20 cellular contexts compared by ENCODE assay signal in the genomic region with DNA sequence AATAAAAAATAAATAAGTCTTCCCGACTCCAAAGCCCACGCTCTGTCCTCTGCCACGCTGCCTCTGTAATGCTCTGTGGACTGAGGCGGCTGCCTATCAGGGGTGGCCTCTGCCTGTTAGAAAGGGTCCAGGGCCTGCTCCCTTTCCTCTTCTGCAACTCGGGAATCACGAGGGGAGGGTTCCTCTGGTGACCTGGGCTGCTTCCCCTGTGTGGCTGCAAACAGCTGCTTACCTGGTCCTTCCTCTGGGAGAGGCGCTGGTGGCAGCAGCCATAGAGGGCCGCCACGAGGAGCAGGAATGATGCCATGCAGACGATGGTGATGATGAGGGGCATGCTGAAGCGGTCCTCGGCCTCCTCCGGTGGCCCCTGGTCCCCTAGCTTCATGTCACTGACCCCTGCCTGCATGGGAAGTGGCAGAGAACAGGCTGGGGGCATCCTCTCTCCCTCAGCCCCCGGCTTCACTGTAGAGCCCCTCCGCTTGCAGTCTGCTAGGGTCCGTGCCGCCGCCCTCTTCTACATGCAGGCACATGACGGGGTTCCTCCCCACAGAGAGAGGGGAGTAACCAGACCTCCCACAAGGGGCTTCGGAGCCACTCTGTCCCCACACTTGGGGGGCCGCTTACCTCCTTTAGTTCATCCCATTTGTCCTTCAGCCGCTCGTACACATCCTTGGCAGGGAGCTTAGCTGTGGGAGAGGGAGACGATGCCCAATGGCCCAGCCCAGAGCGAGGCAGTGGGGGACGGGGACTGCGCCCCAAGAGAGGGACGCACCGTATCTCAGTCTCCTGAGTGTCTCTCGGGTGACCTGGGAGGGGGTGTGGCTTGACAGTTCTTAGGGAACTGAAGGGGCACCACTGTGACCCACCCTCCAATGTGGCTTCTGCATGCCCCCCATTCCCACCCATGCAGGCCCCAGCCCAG. TPM values are rescaled to one million over a fixed set of nuclear protein-coding genes. Genes with fewer than 3 reads are reported as not detected.
A peak's percentile ranks its signal among the peaks of the same experiment; 100 is the strongest.
DNase-seq lines count a peak whose midpoint lies in the region; ATAC-seq, FAIRE-seq and TF ChIP-seq lines count a peak whose summit lies in the region.
"Had no signal": no experiment of that assay in that cellular context is flagged by ENCODE, and none has a peak within 500 bp of the region (broad histone marks: within the 10 kb centered on the region; RNA-seq: fewer than 3 reads in every experiment).

No MANE protein-coding gene starts in this region.

- intact Hi-C loops in activated T-helper 2 cell treated with anti-CD3 and anti-CD28 coated beads, Interferon-gamma antibody, Interleukin-2, Interleukin-4, amounts not matched to agents 10 μg/mL and 5 μg/mL and 100 μg/mL, durations not matched to agents 14 hours and 24 hours and 36 hours (cut with micrococcal nuclease) = loop anchor here (10.0 kb wide), 4 partner anchors 181 to 611 kb away; a partner anchor contains a TSS

- no peak overlapping the region; the same call in 1 of the 2 replicates for H2BK5ac ChIP-seq in H1 (ENCODE audit: low read depth, low read length)

- H4K20me1 ChIP-seq in GM23338 (replicated peaks; ENCODE audit: insufficient read depth) = peaks cover 53% of the 10 kb centered on the region
- H4K20me1 ChIP-seq in H1 (replicated peaks in 1 of 2; ENCODE audit: control insufficient read depth in 1 of 2, insufficient read depth in 2 of 2, low read length in 2 of 2) = peaks cover 33 to 39% of the 10 kb centered on the region in 2 experiments

- no peak overlapping the region for H2BK15ac ChIP-seq in H1 (ENCODE audit: low read length)

- H3K18ac ChIP-seq in H1 (ENCODE audit: extremely low read depth, low read length) = no peak overlapping the region

- H3F3A ChIP-seq in GM23338 (replicated peaks; ENCODE audit: low read depth) = peaks cover 89% of the 10 kb centered on the region

- POLR2A ChIA-PET in H1 (lab: Charles Lee; ENCODE audit: partially characterized antibody) = interaction anchor here (1.4 to 2.3 kb wide), 2 partner anchors 9 kb away, joined by 7 read pairs; no protein-coding TSS in a partner anchor

- H3K9me3 Mint-ChIP-seq in GM23338 = no peaks in the 10 kb centered on the region; the same call in 2 of the 3 replicates
- H3K9me3 Mint-ChIP-seq in stimulated activated naive B cell treated with anti-CD40 and anti-IgM and Interleukin-4, amounts not matched to agents 10 μg/mL and 1 μg/mL and 100 μg/mL, for 72 hours = no peaks in the 10 kb centered on the region
- no peaks in the 10 kb centered on the region for H3K9me3 Mint-ChIP-seq in activated T-helper 17 cell treated with anti-CD3 and anti-CD28 coated beads, Interleukin-2, amount 50 U/mL, for 72 hours
- no peaks in the 10 kb centered on the region for H3K9me3 Mint-ChIP-seq in activated T-helper 2 cell treated with anti-CD3 and anti-CD28 coated beads, Interferon-gamma antibody, Interleukin-2, Interleukin-4, amounts not matched to agents 10 μg/mL and 5 μg/mL and 100 μg/mL, durations not matched to agents 14 hours and 24 hours and 36 hours
- H3K9me3 Mint-ChIP-seq: CD8-positive, alpha-beta T cell had no signal

- H3K27ac ChIP-seq in GM23338 (ENCODE audit: low read depth) (peak overlapping the region; percentile 45; the same call in 1 of the 2 replicates), H1 (ENCODE audit: low read depth, low read length) (no peak overlapping the region)
- H3K27ac ChIP-seq: BLaER1 treated with 17β-estradiol and CSF1 and Interleukin-3, amounts not matched to agents 10 nM and 100 nM; HL-60 had no signal

- H3K79me2 ChIP-seq in GM23338 (replicated peaks; ENCODE audit: insufficient read depth) (peaks cover 36% of the 10 kb centered on the region), H1 (ENCODE audit: control insufficient read depth in 1 of 2, insufficient read depth in 2 of 2, low read length in 2 of 2) (peaks cover 0 to 40% of the 10 kb centered on the region in 2 experiments; a peak in 2 of 4 replicates)

- no peak overlapping the region for H2BK12ac ChIP-seq in H1 (ENCODE audit: low read depth, low read length)

- peaks cover 54% of the 10 kb centered on the region for H3K4me1 Mint-ChIP-seq in GM23338
- H3K4me1 Mint-ChIP-seq in T-helper 17 cell = peaks cover 21% of the 10 kb centered on the region
- H3K4me1 Mint-ChIP-seq in stimulated activated naive B cell treated with anti-CD40 and anti-IgM and Interleukin-4, amounts not matched to agents 10 μg/mL and 1 μg/mL and 100 μg/mL, for 72 hours = peaks cover 27 to 30% of the 10 kb centered on the region in 2 donors
- peaks cover 29% of the 10 kb centered on the region for H3K4me1 Mint-ChIP-seq in activated T-helper 17 cell treated with anti-CD3 and anti-CD28 coated beads, Interleukin-2, amount 50 U/mL, for 72 hours
- H3K4me1 Mint-ChIP-seq in activated T-helper 2 cell treated with anti-CD3 and anti-CD28 coated beads, Interferon-gamma antibody, Interleukin-2, Interleukin-4, amounts not matched to agents 10 μg/mL and 5 μg/mL and 100 μg/mL, durations not matched to agents 14 hours and 24 hours and 36 hours (ENCODE audit: low read depth) = peaks cover 27% of the 10 kb centered on the region

- DNase-seq in GM23338 (ENCODE audit: low spot score) (no peak), T-helper 17 cell (no peak), H1 (ENCODE audit: low read depth in 1 of 2, low spot score in 2 of 2) (no peak)
- DNase-seq in stimulated activated naive B cell treated with anti-CD40 and anti-IgM and Interleukin-4, amounts not matched to agents 10 μg/mL and 1 μg/mL and 100 μg/mL, for 72 hours = no peak
- DNase-seq in activated T-helper 2 cell treated with anti-CD3 and anti-CD28 coated beads, Interferon-gamma antibody, Interleukin-2, Interleukin-4, amounts not matched to agents 10 μg/mL and 5 μg/mL and 100 μg/mL, durations not matched to agents 14 hours and 24 hours and 36 hours (ENCODE audit: low spot score) = no peak
- DNase-seq: Calu3; CD8-positive, alpha-beta T cell; DND-41; EL; GOT3; HCEC 1CT; IMR-90; KBM-7 had no signal

- no peak overlapping the region for H3K4ac ChIP-seq in H1 (replicated peaks; ENCODE audit: insufficient read length, low read depth, low read length)

- H3K4me2 ChIP-seq in GM23338 (no peak overlapping the region), H1 (ENCODE audit: insufficient read depth in 1 of 2, low read depth in 2 of 2, low read length in 2 of 2) (no peak overlapping the region)
- H3K4me2 ChIP-seq: BLaER1 treated with 17β-estradiol and CSF1 and Interleukin-3, amounts not matched to agents 10 nM and 100 nM had no signal

- no peak overlapping the region for H3K9ac ChIP-seq in H1 (replicated peaks in 1 of 4; ENCODE audit: extremely low read depth in 1 of 4, low read depth in 3 of 4, low read length in 3 of 4)
- H3K9ac ChIP-seq: BLaER1 treated with 17β-estradiol and CSF1 and Interleukin-3, amounts not matched to agents 10 nM and 100 nM had no signal

- ATAC-seq in GM23338 = no peak
- ATAC-seq in T-helper 17 cell = no peak
- no peak for ATAC-seq in stimulated activated naive B cell treated with anti-CD40 and anti-IgM and Interleukin-4, amounts not matched to agents 10 μg/mL and 1 μg/mL and 100 μg/mL, for 72 hours (replicated peaks)
- ATAC-seq in activated T-helper 17 cell treated with anti-CD3 and anti-CD28 coated beads, Interleukin-2, amount 50 U/mL, for 72 hours (replicated peaks) = no peak
- no peak for ATAC-seq in GM21786 (IDR thresholded peaks at IDR 0.05; ENCODE audit: unreplicated experiment)
- ATAC-seq: CD8-positive, alpha-beta T cell had no signal

- peaks cover 16% of the 10 kb centered on the region for H3K4me1 ChIP-seq in GM23338 (ENCODE audit: insufficient read depth)
- H3K4me1 ChIP-seq in H1 (replicated peaks in 1 of 4; ENCODE audit: control insufficient read depth in 3 of 4, insufficient read depth in 4 of 4, low read length in 3 of 4) = peaks cover 0 to 7% (median 3%) of the 10 kb centered on the region in 4 experiments; a peak in 4 of 7 replicates

- H3K23ac ChIP-seq in H1 (ENCODE audit: insufficient read length) = no peak overlapping the region

- H3K36me3 Mint-ChIP-seq in GM23338 (ENCODE audit: low read depth) (peaks cover 97% of the 10 kb centered on the region), T-helper 17 cell (ENCODE audit: low read depth) (no peaks in the 10 kb centered on the region)
- H3K36me3 Mint-ChIP-seq in stimulated activated naive B cell treated with anti-CD40 and anti-IgM and Interleukin-4, amounts not matched to agents 10 μg/mL and 1 μg/mL and 100 μg/mL, for 72 hours = peaks cover 5 to 8% of the 10 kb centered on the region in 2 donors
- peaks cover 5% of the 10 kb centered on the region for H3K36me3 Mint-ChIP-seq in activated T-helper 17 cell treated with anti-CD3 and anti-CD28 coated beads, Interleukin-2, amount 50 U/mL, for 72 hours (ENCODE audit: low read depth)
- H3K36me3 Mint-ChIP-seq in activated T-helper 2 cell treated with anti-CD3 and anti-CD28 coated beads, Interferon-gamma antibody, Interleukin-2, Interleukin-4, amounts not matched to agents 10 μg/mL and 5 μg/mL and 100 μg/mL, durations not matched to agents 14 hours and 24 hours and 36 hours (ENCODE audit: low read depth) = peaks cover 3% of the 10 kb centered on the region
- H3K36me3 Mint-ChIP-seq: CD8-positive, alpha-beta T cell had no signal

- H3K14ac ChIP-seq in H1 (ENCODE audit: insufficient read length) = no peak overlapping the region

- H2AFZ ChIP-seq in GM23338 = no peak overlapping the region
- no peak overlapping the region for H2AFZ ChIP-seq in H1 (ENCODE audit: low read length)

- H3K4me3 ChIP-seq in GM23338 (no peak overlapping the region), H1 (ENCODE audit: extremely low read depth in 1 of 4, insufficient read depth in 2 of 4, low read depth in 3 of 4, low read length in 4 of 4) (no peak overlapping the region)
- H3K4me3 ChIP-seq: BLaER1 treated with 17β-estradiol and CSF1 and Interleukin-3, amounts not matched to agents 10 nM and 100 nM had no signal

- peaks cover 4% of the 10 kb centered on the region for H3K79me1 ChIP-seq in H1 (ENCODE audit: low read depth, low read length)

- no peak overlapping the region for H2AK5ac ChIP-seq in H1 (ENCODE audit: low read depth, low read length)

- no peak overlapping the region for H3K56ac ChIP-seq in H1 (replicated peaks; ENCODE audit: insufficient read length, low read depth, low read length)

- no peak overlapping the region for H4K91ac ChIP-seq in H1 (replicated peaks; ENCODE audit: insufficient read length, low read length)

- peaks cover 84% of the 10 kb centered on the region for H3K36me3 ChIP-seq in GM23338 (ENCODE audit: insufficient read depth)
- peaks cover 80 to 98% (median 94%) of the 10 kb centered on the region in 4 experiments for H3K36me3 ChIP-seq in H1 (ENCODE audit: control insufficient read depth in 2 of 4, insufficient read depth in 4 of 4, low read length in 3 of 4)

- no peaks in the 10 kb centered on the region for H3K23me2 ChIP-seq in H1 (ENCODE audit: low read depth, low read length)

- H3K9me3 ChIP-seq in T-helper 17 cell (ENCODE audit: control insufficient read depth, low read length, poor library complexity, severe bottlenecking) = no peaks in the 10 kb centered on the region
- no peaks in the 10 kb centered on the region for H3K9me3 ChIP-seq in H1 (ENCODE audit: insufficient read depth in 2 of 2, low read depth in 1 of 2, low read length in 1 of 2)
- H3K9me3 ChIP-seq: BLaER1 treated with 17β-estradiol and CSF1 and Interleukin-3, amounts not matched to agents 10 nM and 100 nM had no signal

- H2BK20ac ChIP-seq in H1 (ENCODE audit: low read length) = no peak overlapping the region

- no peak overlapping the region for H2BK120ac ChIP-seq in H1 (replicated peaks; ENCODE audit: low read depth, low read length)

- no peak for TF ChIP-seq RAD21 in H1 (IDR thresholded peaks at IDR 0.05 in 1 of 2, conservative IDR thresholded peaks at IDR 0.05 in 1 of 2; ENCODE audit: low read depth in 2 of 2, low read length in 2 of 2)

- H3K4me3 Mint-ChIP-seq in GM23338 (no peak overlapping the region), T-helper 17 cell (no peak overlapping the region)
- no peak overlapping the region for H3K4me3 Mint-ChIP-seq in stimulated activated naive B cell treated with anti-CD40 and anti-IgM and Interleukin-4, amounts not matched to agents 10 μg/mL and 1 μg/mL and 100 μg/mL, for 72 hours
- H3K4me3 Mint-ChIP-seq in activated T-helper 17 cell treated with anti-CD3 and anti-CD28 coated beads, Interleukin-2, amount 50 U/mL, for 72 hours = no peak overlapping the region
- no peak overlapping the region for H3K4me3 Mint-ChIP-seq in activated T-helper 2 cell treated with anti-CD3 and anti-CD28 coated beads, Interferon-gamma antibody, Interleukin-2, Interleukin-4, amounts not matched to agents 10 μg/mL and 5 μg/mL and 100 μg/mL, durations not matched to agents 14 hours and 24 hours and 36 hours (ENCODE audit: low read depth)
- H3K4me3 Mint-ChIP-seq: B cell; CD8-positive, alpha-beta T cell had no signal

- TF ChIP-seq CTCF in GM23338 (conservative IDR thresholded peaks at IDR 0.05; ENCODE audit: low read depth in 2 of 2) = no peak
- no peak for TF ChIP-seq CTCF in H1 (IDR thresholded peaks at IDR 0.05; ENCODE audit: control extremely low read depth in 1 of 3, insufficient read depth in 1 of 3, low read depth in 1 of 3, low read length in 3 of 3)

- H4K8ac ChIP-seq in H1 (ENCODE audit: extremely low read depth, insufficient read depth, low read length) = peak overlapping the region; percentile 69

- no peak for TF ChIP-seq EP300 in H1 (IDR thresholded peaks at IDR 0.05; ENCODE audit: borderline replicate concordance in 1 of 2, low read depth in 2 of 2, low read length in 2 of 2)

- no peak overlapping the region for H4K5ac ChIP-seq in H1 (ENCODE audit: insufficient read length, low read depth, low read length)

- TF ChIP-seq POLR2A in H1 (IDR thresholded peaks at IDR 0.05; ENCODE audit: control extremely low read depth in 1 of 2, low read depth in 2 of 2, low read length in 2 of 2) = peak; percentile 26 to 41; a peak in 2 of 3 replicates

- H3K27ac Mint-ChIP-seq in GM23338 = peak overlapping the region; percentile 84
- peak overlapping the region; percentile 6 for H3K27ac Mint-ChIP-seq in T-helper 17 cell
- H3K27ac Mint-ChIP-seq in stimulated activated naive B cell treated with anti-CD40 and anti-IgM and Interleukin-4, amounts not matched to agents 10 μg/mL and 1 μg/mL and 100 μg/mL, for 72 hours = peak overlapping the region; percentile 59
- H3K27ac Mint-ChIP-seq in activated T-helper 17 cell treated with anti-CD3 and anti-CD28 coated beads, Interleukin-2, amount 50 U/mL, for 72 hours = no peak overlapping the region
- H3K27ac Mint-ChIP-seq in activated T-helper 2 cell treated with anti-CD3 and anti-CD28 coated beads, Interferon-gamma antibody, Interleukin-2, Interleukin-4, amounts not matched to agents 10 μg/mL and 5 μg/mL and 100 μg/mL, durations not matched to agents 14 hours and 24 hours and 36 hours = no peak overlapping the region
- H3K27ac Mint-ChIP-seq: B cell; CD8-positive, alpha-beta T cell had no signal

- H3K9me2 ChIP-seq in GM23338 (ENCODE audit: insufficient read depth) = no peaks in the 10 kb centered on the region

- CTCF ChIA-PET in H1 (lab: Charles Lee; ENCODE audit: partially characterized antibody) = interaction anchor here (0.7 to 7.6 kb wide), 11 partner anchors 8 to 592 kb away, joined by 3 to 73 read pairs (median 7); no protein-coding TSS in a partner anchor

- no peaks in the 10 kb centered on the region for H3K27me3 ChIP-seq in GM23338 (ENCODE audit: insufficient read depth)
- H3K27me3 ChIP-seq in H1 (replicated peaks in 1 of 4; ENCODE audit: control insufficient read depth in 3 of 4, extremely low read depth in 1 of 4, insufficient read depth in 3 of 4, low read length in 3 of 4) = no peaks in the 10 kb centered on the region
- H3K27me3 ChIP-seq: BLaER1 treated with 17β-estradiol and CSF1 and Interleukin-3, amounts not matched to agents 10 nM and 100 nM had no signal

- no peak for FAIRE-seq in H1 (lab: Jason Lieb, UNC)
- FAIRE-seq: GM12891, GM19239 had no signal

- whole genome bisulfite sequencing in H1 (ENCODE audit: extremely low coverage in 1 of 2, insufficient coverage in 1 of 2, insufficient read length in 1 of 2, insufficient replicate concordance in 2 of 2, low coverage in 1 of 2, low lambda C conversion rate in 2 of 2, missing lambda C conversion rate in 1 of 2), 2 experiments = 91% methylated on average over 30 of the region's 30 CpGs; no CpG with 5 or more reads in 1 of the 2 experiments

- H3K27me3 Mint-ChIP-seq in GM23338 (ENCODE audit: insufficient read depth, low read depth, poor library complexity) (peaks cover 57% of the 10 kb centered on the region), T-helper 17 cell (peaks cover 13% of the 10 kb centered on the region)
- H3K27me3 Mint-ChIP-seq in stimulated activated naive B cell treated with anti-CD40 and anti-IgM and Interleukin-4, amounts not matched to agents 10 μg/mL and 1 μg/mL and 100 μg/mL, for 72 hours = peaks cover 10 to 15% of the 10 kb centered on the region in 2 donors
- peaks cover 3% of the 10 kb centered on the region for H3K27me3 Mint-ChIP-seq in activated T-helper 17 cell treated with anti-CD3 and anti-CD28 coated beads, Interleukin-2, amount 50 U/mL, for 72 hours
- H3K27me3 Mint-ChIP-seq in activated T-helper 2 cell treated with anti-CD3 and anti-CD28 coated beads, Interferon-gamma antibody, Interleukin-2, Interleukin-4, amounts not matched to agents 10 μg/mL and 5 μg/mL and 100 μg/mL, durations not matched to agents 14 hours and 24 hours and 36 hours (ENCODE audit: low read depth) = peaks cover 3% of the 10 kb centered on the region

RNA-seq across cellular contexts. Expression of a gene that starts 50.5 kb away (rescaled TPM):
- 698 and 727 TPM in 2 replicates for total RNA-seq in GM23338 (2014; rRNA removed; shearing (Covaris generic))
- polyA plus RNA-seq in GM23338 (2016; fragmentation: Nextera tagmentation; extraction: Ambion mirVana) (215 and 220 TPM in 2 replicates), H1 (2011; rRNA removed) (638 and 872 TPM in 2 replicates)
- total RNA-seq in T-helper 17 cell = 1 to 10 TPM in 1 of 2 donors, under 1 TPM in 1; 0.47 to 1.1 TPM
- total RNA-seq in H1 (2021; fragmentation: NEBNext Ultra II Directional; extraction: Animal tissue kit (Norgen Biotek cat#: 25700)) = 925 and 945 TPM in 2 replicates
- polyA plus RNA-seq in H1 (2011; cell fraction: cytosol; rRNA removed) = 613 TPM
- 1,168 TPM for polyA plus RNA-seq in H1 (2011; cell fraction: nucleus; rRNA removed)
- polyA plus RNA-seq in H1 (2012, experiment 1 of 2) = 630 to 776 TPM (median 695 TPM) in 4 replicates
- polyA plus RNA-seq in H1 (2012, experiment 2 of 2) = 245 TPM
- 1,216 TPM for polyA plus RNA-seq in H1 (2013, experiment 1 of 2)
- polyA plus RNA-seq in H1 (2013, experiment 2 of 2) = 1,270 TPM
- polyA minus RNA-seq in H1 (2011; rRNA and poly(A)+ RNA removed) = 937 and 993 TPM in 2 replicates
- polyA minus RNA-seq in H1 (2011; cell fraction: cytosol; rRNA and poly(A)+ RNA removed) = 707 TPM
- 436 TPM for polyA minus RNA-seq in H1 (2011; cell fraction: nucleus; rRNA and poly(A)+ RNA removed)
- 1 to 10 TPM in 1 of 2 donors, under 1 TPM in 1; 0.40 to 1.8 TPM for total RNA-seq in activated T-helper 17 cell treated with anti-CD3 and anti-CD28 coated beads, Interleukin-2, amount 50 U/mL, for 72 hours
- total RNA-seq in activated T-helper 2 cell treated with anti-CD3 and anti-CD28 coated beads, Interferon-gamma antibody, Interleukin-2, Interleukin-4, amounts not matched to agents 10 μg/mL and 5 μg/mL and 100 μg/mL, durations not matched to agents 14 hours and 24 hours and 36 hours = 0.68 and 0.76 TPM in 2 replicates

Comparison
In these comparisons a context has a peak if more than half of its experiments do, and no peak if none do; other contexts are left out.
1. H3K27ac Mint-ChIP-seq: peak in GM23338 (single experiment), T-helper 17 cell (single experiment) and stimulated activated naive B cell treated with anti-CD40 and anti-IgM and Interleukin-4, amounts not matched to agents 10 μg/mL and 1 μg/mL and 100 μg/mL, for 72 hours (single experiment); none in activated T-helper 17 cell treated with anti-CD3 and anti-CD28 coated beads, Interleukin-2, amount 50 U/mL, for 72 hours (single experiment) and activated T-helper 2 cell treated with anti-CD3 and anti-CD28 coated beads, Interferon-gamma antibody, Interleukin-2, Interleukin-4, amounts not matched to agents 10 μg/mL and 5 μg/mL and 100 μg/mL, durations not matched to agents 14 hours and 24 hours and 36 hours (single experiment).
2. RNA of a gene that starts 50.5 kb away (total RNA-seq): 925 to 945 TPM in H1 and 698 to 727 TPM in GM23338; 0.40 to 1.8 TPM in activated T-helper 17 cell treated with anti-CD3 and anti-CD28 coated beads, Interleukin-2, amount 50 U/mL, for 72 hours, 0.47 to 1.1 TPM in T-helper 17 cell and 0.68 to 0.76 TPM in activated T-helper 2 cell treated with anti-CD3 and anti-CD28 coated beads, Interferon-gamma antibody, Interleukin-2, Interleukin-4, amounts not matched to agents 10 μg/mL and 5 μg/mL and 100 μg/mL, durations not matched to agents 14 hours and 24 hours and 36 hours; every median in the first group is over 100 times any median in the second.